In the genomic region with DNA sequence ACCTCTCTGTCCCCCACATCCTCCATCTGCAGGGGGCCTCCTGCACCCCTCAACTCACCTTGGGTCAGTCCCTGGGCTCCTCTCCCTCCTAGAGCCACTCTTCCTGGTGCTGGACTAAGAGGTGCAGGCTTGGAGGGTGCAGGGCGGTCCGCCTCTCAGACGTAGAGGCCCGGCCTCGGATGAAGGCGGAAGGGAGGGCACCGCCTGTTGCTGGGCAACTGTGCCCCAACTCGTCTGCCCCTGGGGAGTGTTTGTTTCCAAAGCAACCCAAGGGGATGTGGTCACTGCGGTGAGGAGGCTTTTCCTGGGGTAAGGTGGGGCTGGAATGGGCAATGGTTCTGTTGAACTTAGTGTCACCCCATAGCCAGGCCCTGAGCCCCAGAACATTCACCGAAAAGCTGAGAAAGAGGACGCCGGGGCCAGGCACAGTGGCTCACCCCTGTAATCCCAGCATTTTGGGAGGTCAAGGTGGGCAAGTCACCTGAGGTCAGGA, we compare ENCODE assay signal across 8 cellular contexts. TPM values are rescaled to one million over a fixed set of nuclear protein-coding genes. Genes with fewer than 3 reads are reported as not detected.
DNase-seq lines count a peak whose midpoint lies in the region; ATAC-seq and TF ChIP-seq lines count a peak whose summit lies in the region.

TSS of gene C16orf54 (minus strand) at position 138 of the 493 bp plus-strand sequence. CDS start 1,039 bp downstream, outside the sequence.

- dilution Hi-C loops in mammary epithelial cell (cut with HindIII; ENCODE audit: low sequenced_read_pairs), result no loop called here

- H4K20me1 ChIP-seq in mammary epithelial cell (ENCODE audit: insufficient read depth, low read length), result no peaks in the 10 kb centered on the region

- TF ChIP-seq CTCF in GM12865 (IDR thresholded peaks at IDR 0.05; ENCODE audit: insufficient read depth, low read depth, low read length, missing control alignments), result no peak
- no peak for TF ChIP-seq CTCF in mammary epithelial cell (conservative IDR thresholded peaks at IDR 0.05 in 1 of 2, IDR thresholded peaks at IDR 0.05 in 1 of 2; ENCODE audit: extremely low read depth in 1 of 2, insufficient read depth in 1 of 2, low read depth in 1 of 2, low read length in 2 of 2)

- no peaks in the 10 kb centered on the region for H3K9me3 Mint-ChIP-seq in activated T-helper 2 cell treated with anti-CD3 and anti-CD28 coated beads, Interferon-gamma antibody, Interleukin-2, Interleukin-4, amounts not matched to agents 10 μg/mL and 5 μg/mL and 100 μg/mL, durations not matched to agents 14 hours and 24 hours and 36 hours
- no peaks in the 10 kb centered on the region for H3K9me3 Mint-ChIP-seq in stimulated activated effector memory CD8-positive, alpha-beta T cell treated with anti-CD3 and anti-CD28 coated beads, Interleukin-12 subunit alpha, Interleukin-12 subunit beta, amount 100 ng/mL, for 72 hours

- no peak within 1 kb of the TSS for H3K27ac ChIP-seq in mammary epithelial cell (ENCODE audit: insufficient read depth, low read depth, low read length)

- H3K4me1 Mint-ChIP-seq in activated T-helper 2 cell treated with anti-CD3 and anti-CD28 coated beads, Interferon-gamma antibody, Interleukin-2, Interleukin-4, amounts not matched to agents 10 μg/mL and 5 μg/mL and 100 μg/mL, durations not matched to agents 14 hours and 24 hours and 36 hours (ENCODE audit: low read depth), result peaks cover 41% of the 10 kb centered on the region
- peaks cover 51% of the 10 kb centered on the region for H3K4me1 Mint-ChIP-seq in stimulated activated effector memory CD8-positive, alpha-beta T cell treated with anti-CD3 and anti-CD28 coated beads, Interleukin-12 subunit alpha, Interleukin-12 subunit beta, amount 100 ng/mL, for 72 hours

- peaks cover 46% of the 10 kb centered on the region for H3K36me3 Mint-ChIP-seq in activated T-helper 2 cell treated with anti-CD3 and anti-CD28 coated beads, Interferon-gamma antibody, Interleukin-2, Interleukin-4, amounts not matched to agents 10 μg/mL and 5 μg/mL and 100 μg/mL, durations not matched to agents 14 hours and 24 hours and 36 hours (ENCODE audit: low read depth)
- H3K36me3 Mint-ChIP-seq in stimulated activated effector memory CD8-positive, alpha-beta T cell treated with anti-CD3 and anti-CD28 coated beads, Interleukin-12 subunit alpha, Interleukin-12 subunit beta, amount 100 ng/mL, for 72 hours, result peaks cover 57% of the 10 kb centered on the region

- WGBS in mammary epithelial cell (ENCODE audit: low coverage, missing lambda C conversion rate), result 68% methylated on average over 7 of the region's 12 CpGs

- CTCF ChIA-PET in mammary epithelial cell (lab: Charles Lee; ENCODE audit: low non-redundant PET), result no interaction called here

- intact Hi-C loops in activated T-helper 2 cell treated with anti-CD3 and anti-CD28 coated beads, Interferon-gamma antibody, Interleukin-2, Interleukin-4, amounts not matched to agents 10 μg/mL and 5 μg/mL and 100 μg/mL, durations not matched to agents 14 hours and 24 hours and 36 hours (cut with micrococcal nuclease), result loop anchor here (1.0 to 5.0 kb wide), 4 partner anchors 8 to 61 kb away; partner anchors contain the start of genes KIF22 and MAZ
- intact Hi-C loops in mammary epithelial cell (cut with micrococcal nuclease), result no loop called here

- no peaks in the 10 kb centered on the region for H3K4me1 ChIP-seq in mammary epithelial cell (ENCODE audit: insufficient read depth, low read length)

- H2AFZ ChIP-seq in mammary epithelial cell (ENCODE audit: low read depth, low read length), result no peak within 1 kb of the TSS

- H3K79me2 ChIP-seq in mammary epithelial cell (ENCODE audit: insufficient read depth, low read length), result no peaks in the 10 kb centered on the region

- DNase-seq in GM12865 (ENCODE audit: low read depth) (peak; percentile 95), medulla oblongata (ENCODE audit: extremely low spot score) (peak; percentile 66), mammary epithelial cell (no peak), NCI-H1417 (lab: John Stamatoyannopoulos, UW) (no peak)
- peak; percentile 92 for DNase-seq in activated T-helper 2 cell treated with anti-CD3 and anti-CD28 coated beads, Interferon-gamma antibody, Interleukin-2, Interleukin-4, amounts not matched to agents 10 μg/mL and 5 μg/mL and 100 μg/mL, durations not matched to agents 14 hours and 24 hours and 36 hours (ENCODE audit: low spot score)
- DNase-seq in stimulated activated effector memory CD8-positive, alpha-beta T cell treated with anti-CD3 and anti-CD28 coated beads, Interleukin-12 subunit alpha, Interleukin-12 subunit beta, amount 100 ng/mL, for 72 hours (ENCODE audit: low spot score in 2 of 2), result peak; percentile 74 to 95

- H3K4me2 ChIP-seq in mammary epithelial cell (ENCODE audit: insufficient read depth, low read depth, low read length), result no peak within 1 kb of the TSS

- no peak within 1 kb of the TSS for H3K9ac ChIP-seq in mammary epithelial cell (ENCODE audit: insufficient read depth, low read length)

- no peaks in the 10 kb centered on the region for H3K27me3 Mint-ChIP-seq in activated T-helper 2 cell treated with anti-CD3 and anti-CD28 coated beads, Interferon-gamma antibody, Interleukin-2, Interleukin-4, amounts not matched to agents 10 μg/mL and 5 μg/mL and 100 μg/mL, durations not matched to agents 14 hours and 24 hours and 36 hours (ENCODE audit: low read depth)

- TF ChIP-seq POLR2A in Raji (IDR thresholded peaks at IDR 0.05; ENCODE audit: insufficient read depth, low read depth, low read length), result peak; percentile 70

- H3K4me3 Mint-ChIP-seq in activated T-helper 2 cell treated with anti-CD3 and anti-CD28 coated beads, Interferon-gamma antibody, Interleukin-2, Interleukin-4, amounts not matched to agents 10 μg/mL and 5 μg/mL and 100 μg/mL, durations not matched to agents 14 hours and 24 hours and 36 hours (ENCODE audit: low read depth), result peak within 1 kb of the TSS; percentile 98
- H3K4me3 Mint-ChIP-seq in stimulated activated effector memory CD8-positive, alpha-beta T cell treated with anti-CD3 and anti-CD28 coated beads, Interleukin-12 subunit alpha, Interleukin-12 subunit beta, amount 100 ng/mL, for 72 hours, result peak within 1 kb of the TSS; percentile 98

- H3K9me3 ChIP-seq in mammary epithelial cell (replicated peaks; ENCODE audit: insufficient read depth, low read length), result no peaks in the 10 kb centered on the region

- BruUV-seq in mammary epithelial cell (replicated peaks; lab: Mats Ljungman, UMichigan), result no TSS peak

- in situ Hi-C loops in mammary epithelial cell (cut with MboI; ENCODE audit: low sequenced_read_pairs in 2 of 2), result no loop called here

- H3K27ac Mint-ChIP-seq in activated T-helper 2 cell treated with anti-CD3 and anti-CD28 coated beads, Interferon-gamma antibody, Interleukin-2, Interleukin-4, amounts not matched to agents 10 μg/mL and 5 μg/mL and 100 μg/mL, durations not matched to agents 14 hours and 24 hours and 36 hours, result peak within 1 kb of the TSS; percentile 94
- H3K27ac Mint-ChIP-seq in stimulated activated effector memory CD8-positive, alpha-beta T cell treated with anti-CD3 and anti-CD28 coated beads, Interleukin-12 subunit alpha, Interleukin-12 subunit beta, amount 100 ng/mL, for 72 hours, result peak within 1 kb of the TSS; percentile 100

- H3K4me3 ChIP-seq in GM12865 (ENCODE audit: low read depth, low read length) (peak within 1 kb of the TSS; percentile 77), mammary epithelial cell (replicated peaks in 1 of 3; ENCODE audit: insufficient read depth in 1 of 3, low read depth in 2 of 3, low read length in 3 of 3) (no peak within 1 kb of the TSS)

- ATAC-seq in HG02623 (IDR thresholded peaks at IDR 0.05; ENCODE audit: unreplicated experiment), result peak; percentile 74
- peak; percentile 92 for ATAC-seq in stimulated activated effector memory CD8-positive, alpha-beta T cell treated with anti-CD3 and anti-CD28 coated beads, Interleukin-12 subunit alpha, Interleukin-12 subunit beta, amount 100 ng/mL, for 72 hours

- H3K27me3 ChIP-seq in mammary epithelial cell (ENCODE audit: insufficient read depth, low read length), result no peaks in the 10 kb centered on the region

- no peaks in the 10 kb centered on the region for H3K36me3 ChIP-seq in mammary epithelial cell (ENCODE audit: insufficient read depth, low read length)

RNA-seq across cellular contexts. Expression of gene C16orf54, which starts in this region (rescaled TPM):
- 18.0 and 18.5 TPM in 2 replicates for total RNA-seq in activated T-helper 2 cell treated with anti-CD3 and anti-CD28 coated beads, Interferon-gamma antibody, Interleukin-2, Interleukin-4, amounts not matched to agents 10 μg/mL and 5 μg/mL and 100 μg/mL, durations not matched to agents 14 hours and 24 hours and 36 hours
- not detected for total RNA-seq in mammary epithelial cell
- not detected for polyA plus RNA-seq in mammary epithelial cell
- polyA minus RNA-seq in mammary epithelial cell, result not detected

Comparison
In these comparisons a context has a peak if more than half of its experiments do, and no peak if none do; other contexts are left out.
1. RNA of gene C16orf54 (total RNA-seq): 18.0 to 18.5 TPM in activated T-helper 2 cell treated with anti-CD3 and anti-CD28 coated beads, Interferon-gamma antibody, Interleukin-2, Interleukin-4, amounts not matched to agents 10 μg/mL and 5 μg/mL and 100 μg/mL, durations not matched to agents 14 hours and 24 hours and 36 hours; not detected in mammary epithelial cell; every median in the first group is over 10 times any median in the second.
2. DNase-seq: peak in GM12865 (single experiment), activated T-helper 2 cell treated with anti-CD3 and anti-CD28 coated beads, Interferon-gamma antibody, Interleukin-2, Interleukin-4, amounts not matched to agents 10 μg/mL and 5 μg/mL and 100 μg/mL, durations not matched to agents 14 hours and 24 hours and 36 hours (single experiment), medulla oblongata (single experiment) and stimulated activated effector memory CD8-positive, alpha-beta T cell treated with anti-CD3 and anti-CD28 coated beads, Interleukin-12 subunit alpha, Interleukin-12 subunit beta, amount 100 ng/mL, for 72 hours (2 of 2); none in mammary epithelial cell (single experiment) and NCI-H1417 (0 of 3).